1 cellular context compared by ENCODE assay signal in genomic region chr19:41859618-41860418, GRCh38.
TF ChIP-seq lines count a peak whose summit lies in the region.

Gene RPS19, plus strand, starts transcription at chr19:41860255. Its CDS starts 520 bp downstream, at chr19:41860775.

TF ChIP-seq in HepG2, 621 proteins besides CTCF, POLR2A, EP300 and RAD21 (continued from another document):
- TF ChIP-seq, protein P1, sequence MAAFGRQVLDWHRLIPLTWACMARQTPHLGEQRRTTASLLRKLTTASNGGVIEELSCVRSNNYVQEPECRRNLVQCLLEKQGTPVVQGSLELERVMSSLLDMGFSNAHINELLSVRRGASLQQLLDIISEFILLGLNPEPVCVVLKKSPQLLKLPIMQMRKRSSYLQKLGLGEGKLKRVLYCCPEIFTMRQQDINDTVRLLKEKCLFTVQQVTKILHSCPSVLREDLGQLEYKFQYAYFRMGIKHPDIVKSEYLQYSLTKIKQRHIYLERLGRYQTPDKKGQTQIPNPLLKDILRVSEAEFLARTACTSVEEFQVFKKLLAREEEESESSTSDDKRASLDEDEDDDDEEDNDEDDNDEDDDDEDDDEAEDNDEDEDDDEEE (CRISPR knock-in tag; IDR thresholded peaks at IDR 0.05): no peak
- 0 out of 2 replicates have a peak, but pooled peaks have one; percentile 39 for TF ChIP-seq XBP1 (CRISPR knock-in tag; IDR thresholded peaks at IDR 0.05)
- no peak; the same call in 1 of the 2 replicates for TF ChIP-seq ZFP82 (CRISPR knock-in tag; IDR thresholded peaks at IDR 0.05; ENCODE audit: borderline replicate concordance)
- no peak for TF ChIP-seq ZNF432 (CRISPR knock-in tag; IDR thresholded peaks at IDR 0.05; ENCODE audit: borderline replicate concordance)
- TF ChIP-seq RFXANK (CRISPR knock-in tag; IDR thresholded peaks at IDR 0.05): no peak
- TF ChIP-seq, protein P2, sequence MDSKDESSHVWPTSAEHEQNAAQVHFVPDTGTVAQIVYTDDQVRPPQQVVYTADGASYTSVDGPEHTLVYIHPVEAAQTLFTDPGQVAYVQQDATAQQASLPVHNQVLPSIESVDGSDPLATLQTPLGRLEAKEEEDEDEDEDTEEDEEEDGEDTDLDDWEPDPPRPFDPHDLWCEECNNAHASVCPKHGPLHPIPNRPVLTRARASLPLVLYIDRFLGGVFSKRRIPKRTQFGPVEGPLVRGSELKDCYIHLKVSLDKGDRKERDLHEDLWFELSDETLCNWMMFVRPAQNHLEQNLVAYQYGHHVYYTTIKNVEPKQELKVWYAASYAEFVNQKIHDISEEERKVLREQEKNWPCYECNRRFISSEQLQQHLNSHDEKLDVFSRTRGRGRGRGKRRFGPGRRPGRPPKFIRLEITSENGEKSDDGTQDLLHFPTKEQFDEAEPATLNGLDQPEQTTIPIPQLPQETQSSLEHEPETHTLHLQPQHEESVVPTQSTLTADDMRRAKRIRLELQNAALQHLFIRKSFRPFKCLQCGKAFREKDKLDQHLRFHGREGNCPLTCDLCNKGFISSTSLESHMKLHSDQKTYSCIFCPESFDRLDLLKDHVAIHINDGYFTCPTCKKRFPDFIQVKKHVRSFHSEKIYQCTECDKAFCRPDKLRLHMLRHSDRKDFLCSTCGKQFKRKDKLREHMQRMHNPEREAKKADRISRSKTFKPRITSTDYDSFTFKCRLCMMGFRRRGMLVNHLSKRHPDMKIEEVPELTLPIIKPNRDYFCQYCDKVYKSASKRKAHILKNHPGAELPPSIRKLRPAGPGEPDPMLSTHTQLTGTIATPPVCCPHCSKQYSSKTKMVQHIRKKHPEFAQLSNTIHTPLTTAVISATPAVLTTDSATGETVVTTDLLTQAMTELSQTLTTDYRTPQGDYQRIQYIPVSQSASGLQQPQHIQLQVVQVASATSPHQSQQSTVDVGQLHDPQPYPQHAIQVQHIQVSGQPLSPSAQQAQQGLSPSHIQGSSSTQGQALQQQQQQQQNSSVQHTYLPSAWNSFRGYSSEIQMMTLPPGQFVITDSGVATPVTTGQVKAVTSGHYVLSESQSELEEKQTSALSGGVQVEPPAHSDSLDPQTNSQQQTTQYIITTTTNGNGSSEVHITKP (CRISPR knock-in tag; IDR thresholded peaks at IDR 0.05; ENCODE audit: low read depth): peak; percentile 93
- TF ChIP-seq ZNF792 (CRISPR knock-in tag; IDR thresholded peaks at IDR 0.05): peak; percentile 73; the same call in 1 of the 2 replicates
- no peak; the same call in 1 of the 2 replicates for TF ChIP-seq FOXO1 (CRISPR knock-in tag; IDR thresholded peaks at IDR 0.05)
- no peak for TF ChIP-seq AFF4 (CRISPR knock-in tag; IDR thresholded peaks at IDR 0.05)
- peak; percentile 9; the same call in 1 of the 2 replicates for TF ChIP-seq RFXAP (CRISPR knock-in tag; IDR thresholded peaks at IDR 0.05; ENCODE audit: borderline replicate concordance)
- TF ChIP-seq ZBTB2 (CRISPR knock-in tag; IDR thresholded peaks at IDR 0.05; ENCODE audit: low read depth): peak; percentile 56
- TF ChIP-seq AGO1 (IDR thresholded peaks at IDR 0.05; ENCODE audit: low read depth, low read length, poor library complexity, severe bottlenecking): no peak
- TF ChIP-seq AKAP8 (CRISPR knock-in tag; IDR thresholded peaks at IDR 0.05): peak; percentile 58; the same call in 1 of the 2 replicates
- TF ChIP-seq, protein P3, sequence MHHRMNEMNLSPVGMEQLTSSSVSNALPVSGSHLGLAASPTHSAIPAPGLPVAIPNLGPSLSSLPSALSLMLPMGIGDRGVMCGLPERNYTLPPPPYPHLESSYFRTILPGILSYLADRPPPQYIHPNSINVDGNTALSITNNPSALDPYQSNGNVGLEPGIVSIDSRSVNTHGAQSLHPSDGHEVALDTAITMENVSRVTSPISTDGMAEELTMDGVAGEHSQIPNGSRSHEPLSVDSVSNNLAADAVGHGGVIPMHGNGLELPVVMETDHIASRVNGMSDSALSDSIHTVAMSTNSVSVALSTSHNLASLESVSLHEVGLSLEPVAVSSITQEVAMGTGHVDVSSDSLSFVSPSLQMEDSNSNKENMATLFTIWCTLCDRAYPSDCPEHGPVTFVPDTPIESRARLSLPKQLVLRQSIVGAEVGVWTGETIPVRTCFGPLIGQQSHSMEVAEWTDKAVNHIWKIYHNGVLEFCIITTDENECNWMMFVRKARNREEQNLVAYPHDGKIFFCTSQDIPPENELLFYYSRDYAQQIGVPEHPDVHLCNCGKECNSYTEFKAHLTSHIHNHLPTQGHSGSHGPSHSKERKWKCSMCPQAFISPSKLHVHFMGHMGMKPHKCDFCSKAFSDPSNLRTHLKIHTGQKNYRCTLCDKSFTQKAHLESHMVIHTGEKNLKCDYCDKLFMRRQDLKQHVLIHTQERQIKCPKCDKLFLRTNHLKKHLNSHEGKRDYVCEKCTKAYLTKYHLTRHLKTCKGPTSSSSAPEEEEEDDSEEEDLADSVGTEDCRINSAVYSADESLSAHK (CRISPR knock-in tag; IDR thresholded peaks at IDR 0.05; ENCODE audit: borderline replicate concordance): no peak
- no peak for TF ChIP-seq TERF1 (CRISPR knock-in tag; IDR thresholded peaks at IDR 0.05)
- TF ChIP-seq, protein P4, sequence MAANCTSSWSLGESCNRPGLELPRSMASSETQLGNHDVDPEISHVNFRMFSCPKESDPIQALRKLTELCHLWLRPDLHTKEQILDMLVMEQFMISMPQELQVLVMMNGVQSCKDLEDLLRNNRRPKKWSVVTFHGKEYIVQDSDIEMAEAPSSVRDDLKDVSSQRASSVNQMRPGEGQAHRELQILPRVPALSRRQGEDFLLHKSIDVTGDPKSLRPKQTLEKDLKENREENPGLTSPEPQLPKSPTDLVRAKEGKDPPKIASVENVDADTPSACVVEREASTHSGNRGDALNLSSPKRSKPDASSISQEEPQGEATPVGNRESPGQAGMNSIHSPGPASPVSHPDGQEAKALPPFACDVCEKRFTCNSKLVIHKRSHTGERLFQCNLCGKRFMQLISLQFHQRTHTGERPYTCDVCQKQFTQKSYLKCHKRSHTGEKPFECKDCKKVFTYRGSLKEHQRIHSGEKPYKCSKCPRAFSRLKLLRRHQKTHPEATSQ (CRISPR knock-in tag; IDR thresholded peaks at IDR 0.05; ENCODE audit: borderline replicate concordance): peak; percentile 88; the same call in 1 of the 2 replicates
- peak; percentile 50 for TF ChIP-seq TEAD3 (CRISPR knock-in tag; optimal IDR thresholded peaks at IDR 0.05; ENCODE audit: borderline replicate concordance)
- TF ChIP-seq KDM2A (CRISPR knock-in tag; IDR thresholded peaks at IDR 0.05; ENCODE audit: borderline replicate concordance, low read depth): peak; percentile 84; the same call in 1 of the 2 replicates
- no peak for TF ChIP-seq MEIS2 (CRISPR knock-in tag; IDR thresholded peaks at IDR 0.05)
- TF ChIP-seq BCL3 (CRISPR knock-in tag; IDR thresholded peaks at IDR 0.05): peak; percentile 27; the same call in 1 of the 2 replicates
- TF ChIP-seq MED13 (CRISPR knock-in tag; IDR thresholded peaks at IDR 0.05): peak; percentile 77; the same call in 1 of the 2 replicates
- no peak for TF ChIP-seq MAFF (IDR thresholded peaks at IDR 0.05; ENCODE audit: low read depth, low read length)
- no peak for TF ChIP-seq ZBTB3 (CRISPR knock-in tag; IDR thresholded peaks at IDR 0.05; ENCODE audit: borderline replicate concordance, low read depth)
- peak; percentile 79; the same call in 1 of the 2 replicates for TF ChIP-seq CHD4 (IDR thresholded peaks at IDR 0.05; ENCODE audit: borderline replicate concordance, low read length)
